Comparison of ENCODE assay signal across 1 cellular context in genomic region chr5:33363537-33363936, GRCh38.
TF ChIP-seq lines count a peak whose summit lies in the region.

No MANE protein-coding gene starts in this region.

TF ChIP-seq in IMR-90, 13 proteins besides CTCF, POLR2A, EP300 and RAD21 (continued from another document):
- TF ChIP-seq, protein P1, sequence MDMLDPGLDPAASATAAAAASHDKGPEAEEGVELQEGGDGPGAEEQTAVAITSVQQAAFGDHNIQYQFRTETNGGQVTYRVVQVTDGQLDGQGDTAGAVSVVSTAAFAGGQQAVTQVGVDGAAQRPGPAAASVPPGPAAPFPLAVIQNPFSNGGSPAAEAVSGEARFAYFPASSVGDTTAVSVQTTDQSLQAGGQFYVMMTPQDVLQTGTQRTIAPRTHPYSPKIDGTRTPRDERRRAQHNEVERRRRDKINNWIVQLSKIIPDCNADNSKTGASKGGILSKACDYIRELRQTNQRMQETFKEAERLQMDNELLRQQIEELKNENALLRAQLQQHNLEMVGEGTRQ (IDR thresholded peaks at IDR 0.05; ENCODE audit: low read depth, low read length), result no peak
